In genomic region chr10:124733566-124734245, GRCh38 we compare ENCODE assay signal across 9 cellular contexts. TPM values are rescaled to one million over a fixed set of nuclear protein-coding genes. Genes with fewer than 3 reads are reported as not detected.
DNase-seq lines count a peak whose midpoint lies in the region; ATAC-seq and TF ChIP-seq lines count a peak whose summit lies in the region.
"Had no signal": no experiment of that assay in that cellular context is flagged by ENCODE, and none has a peak within 500 bp of the region (broad histone marks: within the 10 kb centered on the region; RNA-seq: fewer than 3 reads in every experiment).

No MANE protein-coding gene starts in this region.

- TF ChIP-seq POLR2A in esophagus muscularis mucosa (IDR thresholded peaks at IDR 0.05; ENCODE audit: low read depth): no peak

- 89% methylated on average over 12 of the region's 13 CpGs for WGBS in SK-N-SH (ENCODE audit: low lambda C conversion rate)
- WGBS in esophagus muscularis mucosa: 46% methylated on average over 13 of the region's 13 CpGs

- H2AFZ ChIP-seq in SK-N-SH (ENCODE audit: low read depth): no peak overlapping the region

- H3K9ac ChIP-seq in SK-N-SH: no peak overlapping the region

- no peaks in the 10 kb centered on the region for H3K27me3 ChIP-seq in CD4-positive, CD25-positive, alpha-beta regulatory T cell (ENCODE audit: control insufficient read depth, insufficient read depth, low read length)
- H3K27me3 ChIP-seq in SK-N-SH (ENCODE audit: insufficient read depth) (no peaks in the 10 kb centered on the region), esophagus muscularis mucosa (no peaks in the 10 kb centered on the region)

- H3K4me3 Mint-ChIP-seq in CD4-positive, CD25-positive, alpha-beta regulatory T cell: peak overlapping the region; percentile 54 to 94 (median 82)
- no peak overlapping the region for H3K4me3 Mint-ChIP-seq in progenitor cell of endocrine pancreas (ENCODE audit: low read depth)

- no peaks in the 10 kb centered on the region for H3K9me2 ChIP-seq in SK-N-SH

- intact Hi-C loops in esophagus muscularis mucosa (cut with DNase I): no loop called here
- intact Hi-C loops in posterior vena cava (cut with DNase I): loop anchor here in 1 of 2 donors (10.0 kb wide), 1 partner anchor 89 kb away; no protein-coding TSS in a partner anchor

- DNase-seq in CD4-positive, CD25-positive, alpha-beta regulatory T cell: no peak
- DNase-seq in SK-N-SH (no peak), esophagus muscularis mucosa (ENCODE audit: extremely low spot score) (no peak), progenitor cell of endocrine pancreas (ENCODE audit: low spot score, unreplicated experiment) (no peak), superior temporal gyrus (ENCODE audit: extremely low spot score) (no peak), posterior vena cava (ENCODE audit: low spot score) (no peak), KBM-7 (no peak), T1000 (lab: John Stamatoyannopoulos, UW) (no peak)
- DNase-seq: NCI-H748 treated with DMSO at 0.1 percent for 48 hours had no signal

- H3K4me2 ChIP-seq in SK-N-SH: peak overlapping the region; percentile 15; the same call in 1 of the 2 replicates

- H3K27me3 Mint-ChIP-seq in CD4-positive, CD25-positive, alpha-beta regulatory T cell: no peaks in the 10 kb centered on the region
- H3K27me3 Mint-ChIP-seq in progenitor cell of endocrine pancreas: no peaks in the 10 kb centered on the region

- peaks cover 13% of the 10 kb centered on the region for H3K36me3 ChIP-seq in CD4-positive, CD25-positive, alpha-beta regulatory T cell (ENCODE audit: control insufficient read depth, insufficient read depth, low read length)
- H3K36me3 ChIP-seq in SK-N-SH (replicated peaks in 1 of 2; ENCODE audit: control insufficient read depth in 1 of 2, insufficient read depth in 2 of 2, low read length in 1 of 2) (no peaks in the 10 kb centered on the region), esophagus muscularis mucosa (no peaks in the 10 kb centered on the region)

- H3K27ac Mint-ChIP-seq in CD4-positive, CD25-positive, alpha-beta regulatory T cell: peak overlapping the region; percentile 96 to 100 (median 97)
- peak overlapping the region; percentile 40 for H3K27ac Mint-ChIP-seq in progenitor cell of endocrine pancreas

- peaks cover 14% of the 10 kb centered on the region; the same call in 1 of the 2 replicates for H4K20me1 ChIP-seq in SK-N-SH (ENCODE audit: insufficient read depth)

- no peak for TF ChIP-seq EP300 in SK-N-SH (IDR thresholded peaks at IDR 0.05; ENCODE audit: borderline replicate concordance in 1 of 2, low read depth in 1 of 2, low read length in 1 of 2)
- TF ChIP-seq EP300 in esophagus muscularis mucosa (IDR thresholded peaks at IDR 0.05): no peak

- no peaks in the 10 kb centered on the region for H3F3A ChIP-seq in SK-N-SH (replicated peaks; ENCODE audit: insufficient read depth)

- in situ Hi-C loops in KBM-7 (cut with MboI; ENCODE audit: low pct_unique_long_range_greater_than_20kb, low sequenced_read_pairs): loop anchor here (25.0 kb wide), 1 partner anchor 196 kb away; no protein-coding TSS in a partner anchor

- H3K27ac ChIP-seq in CD4-positive, CD25-positive, alpha-beta regulatory T cell (ENCODE audit: insufficient read depth, low read length, poor library complexity, severe bottlenecking): peak overlapping the region; percentile 97
- no peak overlapping the region; a peak in 1 of 4 replicates for H3K27ac ChIP-seq in SK-N-SH (ENCODE audit: low read depth in 2 of 2, low read length in 1 of 2)
- peak overlapping the region; percentile 89 to 90 (median 89) for H3K27ac ChIP-seq in esophagus muscularis mucosa (replicated peaks in 1 of 4)

- H3K9me3 ChIP-seq in CD4-positive, CD25-positive, alpha-beta regulatory T cell (ENCODE audit: control insufficient read depth in 2 of 2, low read length in 2 of 2): no peaks in the 10 kb centered on the region
- no peaks in the 10 kb centered on the region for H3K9me3 ChIP-seq in SK-N-SH
- H3K9me3 ChIP-seq in esophagus muscularis mucosa: no peaks in the 10 kb centered on the region

- H3K36me3 Mint-ChIP-seq in CD4-positive, CD25-positive, alpha-beta regulatory T cell: peaks cover 40% of the 10 kb centered on the region
- H3K36me3 Mint-ChIP-seq in progenitor cell of endocrine pancreas (ENCODE audit: insufficient read depth): peaks cover 7% of the 10 kb centered on the region

- TF ChIP-seq CTCF in SK-N-SH (IDR thresholded peaks at IDR 0.05): no peak
- no peak for TF ChIP-seq CTCF in esophagus muscularis mucosa (IDR thresholded peaks at IDR 0.05)
- no peak for TF ChIP-seq CTCF in progenitor cell of endocrine pancreas (IDR thresholded peaks at IDR 0.05; ENCODE audit: unreplicated experiment)

- peaks cover 100% of the 10 kb centered on the region for H3K4me1 ChIP-seq in CD4-positive, CD25-positive, alpha-beta regulatory T cell (ENCODE audit: control insufficient read depth, insufficient read depth, low read length, poor library complexity, severe bottlenecking)
- peaks cover 9 to 42% of the 10 kb centered on the region in 2 experiments; a peak in 2 of 4 replicates for H3K4me1 ChIP-seq in SK-N-SH (ENCODE audit: control insufficient read depth in 1 of 2, insufficient read depth in 2 of 2, low read depth in 1 of 2, low read length in 1 of 2)
- peaks cover 88 to 98% (median 95%) of the 10 kb centered on the region in 4 donors for H3K4me1 ChIP-seq in esophagus muscularis mucosa

- TF ChIP-seq RAD21 in SK-N-SH (IDR thresholded peaks at IDR 0.05; ENCODE audit: low read length): no peak

- POLR2A ChIA-PET in SK-N-SH (lab: Yijun Ruan, JAX): interaction anchor here (0.8 kb wide), 1 partner anchor 25 kb away, joined by 3 read pairs; no protein-coding TSS in a partner anchor

- peaks cover 29 to 98% (median 85%) of the 10 kb centered on the region in 4 donors for H3K4me1 Mint-ChIP-seq in CD4-positive, CD25-positive, alpha-beta regulatory T cell
- H3K4me1 Mint-ChIP-seq in progenitor cell of endocrine pancreas (ENCODE audit: low read depth): peaks cover 36% of the 10 kb centered on the region

- H3K79me2 ChIP-seq in SK-N-SH (ENCODE audit: insufficient read depth): peaks cover 22% of the 10 kb centered on the region; the same call in 1 of the 2 replicates

- CTCF ChIA-PET in SK-N-SH (lab: Yijun Ruan, JAX): interaction anchor here (0.7 to 6.2 kb wide), 7 partner anchors 7 to 193 kb away, joined by 3 to 33 read pairs (median 4); no protein-coding TSS in a partner anchor

- ATAC-seq in CD4-positive, CD25-positive, alpha-beta regulatory T cell (ENCODE audit: low read depth in 2 of 2): no peak

- H3K4me3 ChIP-seq in CD4-positive, CD25-positive, alpha-beta regulatory T cell (ENCODE audit: low read depth, low read length): peak overlapping the region; percentile 81
- H3K4me3 ChIP-seq in SK-N-SH (ENCODE audit: low read depth in 2 of 2, low read length in 1 of 2) (no peak overlapping the region), esophagus muscularis mucosa (no peak overlapping the region)

- H3K9me3 Mint-ChIP-seq in CD4-positive, CD25-positive, alpha-beta regulatory T cell: no peaks in the 10 kb centered on the region
- H3K9me3 Mint-ChIP-seq in progenitor cell of endocrine pancreas (ENCODE audit: low read depth): no peaks in the 10 kb centered on the region

TF ChIP-seq in SK-N-SH, 30 proteins besides CTCF, POLR2A, EP300 and RAD21:
- TF ChIP-seq FOSL2 (IDR thresholded peaks at IDR 0.05; ENCODE audit: borderline replicate concordance, low read depth): no peak
- no peak for TF ChIP-seq EZH2phosphoT487 (IDR thresholded peaks at IDR 0.05; ENCODE audit: borderline replicate concordance, low read depth)
- no peak for TF ChIP-seq TCF12 (IDR thresholded peaks at IDR 0.05)
- TF ChIP-seq FOXJ3 (CRISPR knock-in tag; IDR thresholded peaks at IDR 0.05): no peak
- TF ChIP-seq MEF2A (IDR thresholded peaks at IDR 0.05; ENCODE audit: borderline replicate concordance, low read depth): no peak
- TF ChIP-seq ELF1 (IDR thresholded peaks at IDR 0.05): no peak
- TF ChIP-seq GABPA (IDR thresholded peaks at IDR 0.05; ENCODE audit: low read depth): no peak
- no peak for TF ChIP-seq RXRA (IDR thresholded peaks at IDR 0.05; ENCODE audit: borderline replicate concordance, low read depth)
- no peak for TF ChIP-seq MAX (IDR thresholded peaks at IDR 0.05; ENCODE audit: low read depth)
- TF ChIP-seq, protein P1, sequence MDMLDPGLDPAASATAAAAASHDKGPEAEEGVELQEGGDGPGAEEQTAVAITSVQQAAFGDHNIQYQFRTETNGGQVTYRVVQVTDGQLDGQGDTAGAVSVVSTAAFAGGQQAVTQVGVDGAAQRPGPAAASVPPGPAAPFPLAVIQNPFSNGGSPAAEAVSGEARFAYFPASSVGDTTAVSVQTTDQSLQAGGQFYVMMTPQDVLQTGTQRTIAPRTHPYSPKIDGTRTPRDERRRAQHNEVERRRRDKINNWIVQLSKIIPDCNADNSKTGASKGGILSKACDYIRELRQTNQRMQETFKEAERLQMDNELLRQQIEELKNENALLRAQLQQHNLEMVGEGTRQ (IDR thresholded peaks at IDR 0.05; ENCODE audit: borderline replicate concordance, low read depth, low read length): no peak

RNA-seq across cellular contexts. Expression of gene FAM53B, which starts 10.5 kb away (rescaled TPM):
- total RNA-seq in CD4-positive, CD25-positive, alpha-beta regulatory T cell: 116 TPM
- polyA plus RNA-seq in CD4-positive, CD25-positive, alpha-beta regulatory T cell: 10 to 100 TPM in 3 of 4 donors, 1 to 10 TPM in 1; 5.8 to 22.2 (median 14.4) TPM
- 5.2 and 5.6 TPM in 2 replicates for polyA plus RNA-seq in SK-N-SH (2012; rRNA removed)
- 2.2 and 3.6 TPM in 2 replicates for polyA plus RNA-seq in SK-N-SH (2012; cell fraction: cytosol; rRNA removed)
- polyA plus RNA-seq in SK-N-SH (2012; cell fraction: nucleus; rRNA removed): 11.3 and 11.7 TPM in 2 replicates
- 10 to 100 TPM; 25.2 to 43.3 (median 34.7) TPM for total RNA-seq in esophagus muscularis mucosa
- total RNA-seq in progenitor cell of endocrine pancreas: 36.8 and 39.8 TPM in 2 replicates
- 10 to 100 TPM; 15.6 to 21.4 TPM for total RNA-seq in posterior vena cava

RNA-seq across cellular contexts. Expression of gene EEF1AKMT2, which starts 58.0 kb away (rescaled TPM):
- 15.9 TPM for total RNA-seq in CD4-positive, CD25-positive, alpha-beta regulatory T cell
- 10 to 100 TPM; 18.0 to 30.5 (median 27.0) TPM for polyA plus RNA-seq in CD4-positive, CD25-positive, alpha-beta regulatory T cell
- polyA plus RNA-seq in SK-N-SH (2012; rRNA removed): 13.5 and 14.0 TPM in 2 replicates
- 17.5 and 20.0 TPM in 2 replicates for polyA plus RNA-seq in SK-N-SH (2012; cell fraction: cytosol; rRNA removed)
- polyA plus RNA-seq in SK-N-SH (2012; cell fraction: nucleus; rRNA removed): 6.1 and 11.5 TPM in 2 replicates
- total RNA-seq in esophagus muscularis mucosa (10 to 100 TPM in 2 of 4 donors, 1 to 10 TPM in 2; 9.0 to 11.9 (median 10.0) TPM), progenitor cell of endocrine pancreas (16.1 and 17.1 TPM in 2 replicates), posterior vena cava (10 to 100 TPM; 14.8 to 15.3 TPM)

Comparison
In these comparisons a context has a peak if more than half of its experiments do, and no peak if none do; other contexts are left out.
1. H3K27ac ChIP-seq: peak in CD4-positive, CD25-positive, alpha-beta regulatory T cell (single experiment) and esophagus muscularis mucosa (4 of 4); none in SK-N-SH (0 of 2).